Comparison of ENCODE assay signal across 1 cellular context in genomic region chr9:88809371-88809770, GRCh38.
TF ChIP-seq lines count a peak whose summit lies in the region.

No MANE protein-coding gene starts in this region.

TF ChIP-seq in K562, 482 proteins besides CTCF, POLR2A, EP300 and RAD21 (continued from another document):
- 0 out of 2 replicates have a peak, but pooled peaks have one; percentile 37 for TF ChIP-seq ZNF592 (IDR thresholded peaks at IDR 0.05)
- TF ChIP-seq CEBPG (CRISPR knock-in tag; IDR thresholded peaks at IDR 0.05), result no peak
- peak in 1 of 2 experiments; percentile 52; a peak in 1 of 4 replicates for TF ChIP-seq CEBPG (tag; conservative IDR thresholded peaks at IDR 0.05 in 1 of 2, IDR thresholded peaks at IDR 0.05 in 1 of 2)
- TF ChIP-seq SP2 (IDR thresholded peaks at IDR 0.05; ENCODE audit: extremely low read depth, low read depth, low read length, poor library complexity, severe bottlenecking), result no peak
- TF ChIP-seq ZNF140 (CRISPR knock-in tag; IDR thresholded peaks at IDR 0.05), result no peak
- TF ChIP-seq YY1 (IDR thresholded peaks at IDR 0.05; ENCODE audit: borderline replicate concordance in 1 of 3, control insufficient read depth in 1 of 3, extremely low read depth in 1 of 3, insufficient read depth in 3 of 3, insufficient read length in 1 of 3, insufficient replicate concordance in 2 of 3, low read depth in 1 of 3, low read length in 2 of 3), result peak in 1 of 3 experiments; percentile 73
- no peak for TF ChIP-seq SAP30 (IDR thresholded peaks at IDR 0.05; ENCODE audit: borderline replicate concordance, insufficient read depth, low read depth, low read length, poor library complexity, severe bottlenecking)
- TF ChIP-seq ARID1B (IDR thresholded peaks at IDR 0.05), result 0 out of 2 replicates have a peak, but pooled peaks have one; percentile 10
- TF ChIP-seq NFRKB (IDR thresholded peaks at IDR 0.05; ENCODE audit: low read depth), result 0 out of 2 replicates have a peak, but pooled peaks have one; percentile 26
- TF ChIP-seq SOX6 (IDR thresholded peaks at IDR 0.05), result 0 out of 2 replicates have a peak, but pooled peaks have one; percentile 8
- TF ChIP-seq NR4A1 (CRISPR knock-in tag; IDR thresholded peaks at IDR 0.05), result no peak
- 0 out of 2 replicates have a peak, but pooled peaks have one; percentile 26 for TF ChIP-seq NR4A1 (tag; IDR thresholded peaks at IDR 0.05)
- TF ChIP-seq YBX1 (IDR thresholded peaks at IDR 0.05), result no peak
- TF ChIP-seq THAP12 (CRISPR knock-in tag; IDR thresholded peaks at IDR 0.05), result no peak
- TF ChIP-seq BCLAF1 (IDR thresholded peaks at IDR 0.05; ENCODE audit: borderline replicate concordance in 1 of 2, control insufficient read depth in 1 of 2, low read depth in 2 of 2, low read length in 1 of 2), result no peak
- TF ChIP-seq TAL1 (IDR thresholded peaks at IDR 0.05), result no peak
- TF ChIP-seq HDGF (IDR thresholded peaks at IDR 0.05), result no peak
- no peak for TF ChIP-seq BRCA1 (IDR thresholded peaks at IDR 0.05)
- TF ChIP-seq BRCA1 (CRISPR knock-in tag; IDR thresholded peaks at IDR 0.05), result no peak
- TF ChIP-seq MEIS2 (IDR thresholded peaks at IDR 0.05; ENCODE audit: partially characterized antibody), result peak; percentile 29
